In the genomic region with DNA sequence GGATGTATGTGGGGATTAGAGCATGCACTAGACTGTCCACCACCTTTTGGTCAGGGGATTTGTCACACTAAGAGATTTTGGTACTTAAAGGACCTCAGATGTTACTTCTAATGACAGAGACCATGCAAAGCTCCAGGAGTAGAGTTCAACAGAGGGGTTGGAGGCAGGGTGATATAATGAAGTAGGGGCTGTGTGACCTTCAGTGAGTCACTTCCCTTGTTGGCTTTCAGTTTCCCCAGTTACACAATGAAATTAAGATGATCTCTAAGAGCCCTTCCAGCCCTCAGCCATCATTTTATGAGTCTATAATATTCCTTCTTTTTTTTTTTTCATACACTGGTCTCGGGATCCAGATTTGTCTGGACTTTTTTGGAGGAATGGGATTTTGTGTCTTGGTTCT, we compare ENCODE assay signal across 21 cellular contexts. TPM values are rescaled to one million over a fixed set of nuclear protein-coding genes. Genes with fewer than 3 reads are reported as not detected.
"Had no signal": no experiment of that assay in that cellular context is flagged by ENCODE, and none has a peak within 500 bp of the region (broad histone marks: within the 10 kb centered on the region; RNA-seq: fewer than 3 reads in every experiment).

No MANE protein-coding gene starts in this region.

- H3K27ac ChIP-seq: ascending aorta, cardiac muscle cell, gastroesophageal sphincter, heart right ventricle, neural progenitor cell, ovary, right lobe of liver, stomach, testis, upper lobe of right lung had no signal

- H3K4me1 ChIP-seq: right lobe of liver, testis had no signal

- ATAC-seq: activated T-helper 17 cell treated with anti-CD3 and anti-CD28 coated beads, Interleukin-2, amount 50 U/mL, for 72 hours; gastroesophageal sphincter; heart right ventricle; left lobe of liver; right lobe of liver; upper lobe of right lung had no signal

- H3K4me3 ChIP-seq: ascending aorta, cardiac muscle cell, gastroesophageal sphincter, heart right ventricle, neural progenitor cell, ovary, right lobe of liver, stomach, testis, upper lobe of right lung had no signal

- H3K36me3 ChIP-seq: ascending aorta, cardiac muscle cell, gastroesophageal sphincter, heart right ventricle, neural progenitor cell, ovary, right lobe of liver, stomach, upper lobe of right lung had no signal

- H3K9me3 ChIP-seq: ascending aorta, gastroesophageal sphincter, heart right ventricle, ovary, right lobe of liver, stomach, testis, upper lobe of right lung had no signal

- DNase-seq: activated CD4-positive, alpha-beta T cell treated with anti-CD3 and anti-CD28 coated beads, Interleukin-2, amount 10 ng/mL, durations not matched to agents 7 days and 5 days; activated CD4-positive, CD25-positive, alpha-beta regulatory T cell; activated naive CD4-positive, alpha-beta T cell treated with anti-CD3 and anti-CD28 coated beads, Interleukin-2, amount 10 ng/mL, durations not matched to agents 7 days and 5 days; erythroblast; heart right ventricle; mammary epithelial cell; naive B cell; ovary; right lobe of liver; stomach; testis; upper lobe of right lung had no signal

- H3K27me3 ChIP-seq: ascending aorta, gastroesophageal sphincter, heart right ventricle, ovary, right lobe of liver, stomach, testis, upper lobe of right lung had no signal

RNA-seq across cellular contexts. Expression of gene GLRA1, which starts 26.8 kb away (rescaled TPM):
- total RNA-seq: activated CD4-positive, alpha-beta T cell treated with anti-CD3 and anti-CD28 coated beads, Interleukin-2, amount 10 ng/mL, durations not matched to agents 7 days and 5 days; activated CD8-positive, alpha-beta memory T cell treated with anti-CD3 and anti-CD28 coated beads for 36 hours; activated T-helper 17 cell treated with anti-CD3 and anti-CD28 coated beads, Interleukin-2, amount 50 U/mL, for 72 hours; ascending aorta; cardiac muscle cell; gastroesophageal sphincter; heart right ventricle; left lobe of liver; mammary epithelial cell; mononuclear cell; ovary; pulmonary artery endothelial cell; right lobe of liver; stomach; testis; upper lobe of right lung had no signal
